ENCODE assay signal across 21 cellular contexts in the genomic region with DNA sequence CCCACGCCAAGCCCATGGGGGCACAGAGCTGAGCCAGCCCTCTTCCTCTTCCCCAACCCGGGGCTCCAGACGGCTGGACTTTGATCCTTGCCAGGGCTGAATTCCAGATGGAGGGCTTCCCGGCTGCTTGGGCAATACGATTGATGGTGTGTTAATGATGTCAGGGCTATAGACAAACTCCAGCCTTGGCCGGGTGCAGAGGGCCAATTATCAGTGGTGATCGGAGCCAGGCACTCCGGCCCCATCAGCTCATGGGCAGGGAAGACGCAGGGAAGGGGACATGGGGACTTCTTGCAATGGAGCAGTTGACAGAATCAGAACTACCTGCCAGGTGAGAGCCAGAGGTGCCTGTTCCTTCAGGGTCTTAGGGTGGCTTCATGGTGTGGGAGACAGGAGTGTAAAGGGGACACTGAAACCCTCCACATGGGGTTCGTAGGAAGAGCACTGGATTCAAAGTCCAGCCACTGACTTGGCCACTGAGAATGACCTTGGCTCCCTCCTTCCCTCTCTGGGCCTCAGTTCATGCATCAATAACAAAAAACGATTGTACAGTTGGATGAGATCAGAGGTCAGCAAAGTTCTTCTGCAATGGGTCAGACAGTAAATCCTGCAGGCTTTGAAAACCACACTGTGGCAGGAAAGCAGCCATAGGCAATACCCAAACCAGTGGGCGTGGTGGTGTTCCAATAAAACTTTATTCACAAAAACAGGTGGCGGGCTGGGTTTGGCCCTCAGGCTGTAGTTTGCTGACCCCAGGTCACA.
DNase-seq lines count a peak whose midpoint lies in the region; ATAC-seq and TF ChIP-seq lines count a peak whose summit lies in the region.
"Had no signal": no experiment of that assay in that cellular context is flagged by ENCODE, and none has a peak within 500 bp of the region (broad histone marks: within the 10 kb centered on the region; RNA-seq: fewer than 3 reads in every experiment).

No MANE protein-coding gene starts in this region.

- intact Hi-C loops in left lung (cut with DNase I) (no loop called here), breast epithelium (cut with DNase I; ENCODE audit: low total_unique reads) (no loop called here)

- H3K36me3 ChIP-seq in left lung (no peaks in the 10 kb centered on the region), breast epithelium (no peaks in the 10 kb centered on the region)
- H3K36me3 ChIP-seq: HAP-1, neural progenitor cell, tibial nerve had no signal

- H3K27me3 ChIP-seq in left lung (no peaks in the 10 kb centered on the region), breast epithelium (no peaks in the 10 kb centered on the region)
- H3K27me3 ChIP-seq: neural progenitor cell, tibial nerve had no signal

- H3K4me3 ChIP-seq in left lung = no peak overlapping the region
- H3K4me3 ChIP-seq in breast epithelium = no peak overlapping the region
- H3K4me3 ChIP-seq: HAP-1, neural progenitor cell, tibial nerve had no signal

- ATAC-seq in left lung (peak; percentile 53), HG02623 (IDR thresholded peaks at IDR 0.05; ENCODE audit: unreplicated experiment) (no peak), GM18858 (IDR thresholded peaks at IDR 0.05; ENCODE audit: unreplicated experiment) (no peak)
- ATAC-seq: left colon, T-cell had no signal

- DNase-seq in MV-4-11 (lab: John Stamatoyannopoulos, UW) (peak; percentile 15), caudate nucleus (lab: John Stamatoyannopoulos, UW) (peak in 39 of 61 donors; percentile 3 to 78 (median 30)), left lung (peak in 1 of 2 donors; percentile 48), putamen (ENCODE audit: low spot score) (peak; percentile 56), NCI-H510A treated with DMSO at 0.1 percent for 48 hours (lab: John Stamatoyannopoulos, UW) (no peak), breast epithelium (ENCODE audit: low spot score in 2 of 2) (no peak)
- DNase-seq: activated naive CD4-positive, alpha-beta T cell; activated T-cell treated with anti-CD3 and anti-CD28 coated beads, Interleukin-2, amount 50 U/mL, for 24 hours; CD4-positive, alpha-beta memory T cell; GDM1; KG1; left colon; NCI-H1694 treated with DMSO at 0.1 percent for 48 hours; NCI-H226; stimulated activated CD4-positive, alpha-beta T cell treated with anti-CD3 and anti-CD28 coated beads, Interleukin-12 subunit alpha, Interleukin-12 subunit beta, amount 100 ng/mL, for 4 hours; T-cell had no signal

- H3K27ac ChIP-seq in caudate nucleus (ENCODE audit: low read depth, low read length) = no peak overlapping the region
- no peak overlapping the region for H3K27ac ChIP-seq in left lung
- H3K27ac ChIP-seq in breast epithelium = peak overlapping the region in 1 of 2 donors; percentile 61
- H3K27ac ChIP-seq: neural progenitor cell, tibial nerve had no signal

- H3K9me3 ChIP-seq in left lung (peaks cover 0 to 8% of the 10 kb centered on the region in 2 donors), breast epithelium (no peaks in the 10 kb centered on the region)

- H3K4me1 ChIP-seq in left lung = no peaks in the 10 kb centered on the region
- no peaks in the 10 kb centered on the region for H3K4me1 ChIP-seq in breast epithelium
- H3K4me1 ChIP-seq: HAP-1 had no signal

- TF ChIP-seq CTCF in left lung (IDR thresholded peaks at IDR 0.05) (no peak), breast epithelium (IDR thresholded peaks at IDR 0.05) (no peak)

- no peak for TF ChIP-seq POLR2A in breast epithelium (IDR thresholded peaks at IDR 0.05)

Comparison
In these comparisons a context has a peak if more than half of its experiments do, and no peak if none do; other contexts are left out.
1. DNase-seq: peak in MV-4-11 (single experiment), caudate nucleus (39 of 61) and putamen (single experiment); none in NCI-H510A treated with DMSO at 0.1 percent for 48 hours (single experiment) and breast epithelium (0 of 2).